19 cellular contexts compared by ENCODE assay signal in the genomic region with DNA sequence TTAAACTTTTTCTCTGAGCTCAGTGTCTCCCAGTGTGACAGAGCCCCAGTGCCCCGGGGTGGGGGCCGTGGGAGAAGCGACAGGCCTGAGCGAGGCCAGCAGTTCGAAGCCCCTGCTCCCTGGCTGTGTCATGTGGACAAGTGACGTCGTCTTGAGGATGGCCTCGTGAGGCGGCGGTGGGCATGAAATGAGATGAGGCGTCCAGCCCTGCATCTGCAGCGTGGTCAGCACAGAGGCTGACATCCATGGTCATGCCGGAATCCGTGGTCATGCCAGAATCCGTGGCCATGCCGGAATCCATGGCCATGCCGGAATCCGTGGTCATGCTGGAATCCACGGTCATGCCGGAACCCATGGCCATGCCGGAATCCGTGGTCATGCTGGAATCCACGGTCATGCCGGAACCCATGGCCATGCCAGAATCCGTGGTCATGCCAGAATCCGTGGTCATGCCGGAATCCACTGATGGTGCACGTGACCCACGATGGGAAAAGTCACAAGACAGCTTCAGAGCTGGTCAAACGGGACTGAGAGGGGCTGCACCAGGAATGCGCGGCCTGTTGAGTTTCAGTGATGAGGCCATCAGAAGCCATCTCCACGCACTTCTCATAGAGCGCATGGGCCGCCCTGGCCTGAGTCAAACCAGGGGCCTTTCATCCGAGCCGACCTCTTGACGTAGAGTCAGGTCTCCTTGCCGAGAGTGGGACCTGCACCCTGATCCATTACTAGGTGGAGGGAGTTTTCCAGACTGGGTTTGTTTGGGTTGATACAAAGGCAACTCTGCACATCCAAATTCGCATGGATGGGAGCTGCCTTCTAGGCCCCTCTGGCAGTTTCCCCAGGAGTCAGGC.
"Had no signal": no experiment of that assay in that cellular context is flagged by ENCODE, and none has a peak within 500 bp of the region (broad histone marks: within the 10 kb centered on the region; RNA-seq: fewer than 3 reads in every experiment).

No MANE protein-coding gene starts in this region.

- ATAC-seq: left lung; right lobe of liver; stimulated activated effector memory CD8-positive, alpha-beta T cell treated with anti-CD3 and anti-CD28 coated beads, Interleukin-12 subunit alpha, Interleukin-12 subunit beta, amount 100 ng/mL, for 72 hours had no signal

- H3K27me3 ChIP-seq: esophagus squamous epithelium, left lung, ovary, right lobe of liver, testis, upper lobe of left lung had no signal

- H3K4me3 Mint-ChIP-seq: activated naive CD8-positive, alpha-beta T cell; dendritic cell treated with granulocyte-macrophage colony-stimulating factor and Interleukin-4, amounts not matched to agents 40 ng/mL and 50 ng/mL, for 4 days; neural crest cell; stimulated activated effector memory CD8-positive, alpha-beta T cell treated with anti-CD3 and anti-CD28 coated beads, Interleukin-12 subunit alpha, Interleukin-12 subunit beta, amount 100 ng/mL, for 72 hours had no signal

- H3K27ac Mint-ChIP-seq: activated naive CD8-positive, alpha-beta T cell; dendritic cell treated with granulocyte-macrophage colony-stimulating factor and Interleukin-4, amounts not matched to agents 40 ng/mL and 50 ng/mL, for 4 days; stimulated activated effector memory CD8-positive, alpha-beta T cell treated with anti-CD3 and anti-CD28 coated beads, Interleukin-12 subunit alpha, Interleukin-12 subunit beta, amount 100 ng/mL, for 72 hours had no signal

- FAIRE-seq: endothelial cell of umbilical vein, keratinocyte had no signal

- H3K9me3 Mint-ChIP-seq: stimulated activated effector memory CD8-positive, alpha-beta T cell treated with anti-CD3 and anti-CD28 coated beads, Interleukin-12 subunit alpha, Interleukin-12 subunit beta, amount 100 ng/mL, for 72 hours had no signal

- H3K27ac ChIP-seq: esophagus squamous epithelium, left lung, ovary, right lobe of liver, testis, upper lobe of left lung had no signal

- H3K36me3 Mint-ChIP-seq: activated naive CD8-positive, alpha-beta T cell; stimulated activated effector memory CD8-positive, alpha-beta T cell treated with anti-CD3 and anti-CD28 coated beads, Interleukin-12 subunit alpha, Interleukin-12 subunit beta, amount 100 ng/mL, for 72 hours had no signal

- DNase-seq: activated CD4-positive, alpha-beta T cell treated with anti-CD3 and anti-CD28 coated beads, Interleukin-2, amount 50 U/mL, for 4 hours; activated gamma-delta T cell treated with Interleukin-2 at 50 U/mL for 16 hours; activated T-cell treated with anti-CD3 and anti-CD28 coated beads, Interleukin-2, amount 50 U/mL, for 48 hours; effector memory CD4-positive, alpha-beta T cell; esophagus squamous epithelium; right lobe of liver; stimulated activated CD4-positive, alpha-beta T cell treated with anti-CD3 and anti-CD28 coated beads, Interleukin-4, amount 100 ng/mL, for 24 hours; SW 1271; testis had no signal

- H3K36me3 ChIP-seq: esophagus squamous epithelium, left lung, ovary, right lobe of liver, upper lobe of left lung had no signal

- H3K4me3 ChIP-seq: esophagus squamous epithelium, left lung, ovary, right lobe of liver, smooth muscle cell, testis, upper lobe of left lung had no signal

- H3K4me1 Mint-ChIP-seq: neural crest cell; stimulated activated effector memory CD8-positive, alpha-beta T cell treated with anti-CD3 and anti-CD28 coated beads, Interleukin-12 subunit alpha, Interleukin-12 subunit beta, amount 100 ng/mL, for 72 hours had no signal

- H3K27me3 Mint-ChIP-seq: activated naive CD8-positive, alpha-beta T cell; dendritic cell treated with granulocyte-macrophage colony-stimulating factor and Interleukin-4, amounts not matched to agents 40 ng/mL and 50 ng/mL, for 4 days had no signal

- H3K9me3 ChIP-seq: esophagus squamous epithelium, ovary, right lobe of liver, testis, upper lobe of left lung had no signal

- H3K4me1 ChIP-seq: esophagus squamous epithelium, left lung, right lobe of liver, testis, upper lobe of left lung had no signal
